ENCODE assay signal across 8 cellular contexts in the genomic region with DNA sequence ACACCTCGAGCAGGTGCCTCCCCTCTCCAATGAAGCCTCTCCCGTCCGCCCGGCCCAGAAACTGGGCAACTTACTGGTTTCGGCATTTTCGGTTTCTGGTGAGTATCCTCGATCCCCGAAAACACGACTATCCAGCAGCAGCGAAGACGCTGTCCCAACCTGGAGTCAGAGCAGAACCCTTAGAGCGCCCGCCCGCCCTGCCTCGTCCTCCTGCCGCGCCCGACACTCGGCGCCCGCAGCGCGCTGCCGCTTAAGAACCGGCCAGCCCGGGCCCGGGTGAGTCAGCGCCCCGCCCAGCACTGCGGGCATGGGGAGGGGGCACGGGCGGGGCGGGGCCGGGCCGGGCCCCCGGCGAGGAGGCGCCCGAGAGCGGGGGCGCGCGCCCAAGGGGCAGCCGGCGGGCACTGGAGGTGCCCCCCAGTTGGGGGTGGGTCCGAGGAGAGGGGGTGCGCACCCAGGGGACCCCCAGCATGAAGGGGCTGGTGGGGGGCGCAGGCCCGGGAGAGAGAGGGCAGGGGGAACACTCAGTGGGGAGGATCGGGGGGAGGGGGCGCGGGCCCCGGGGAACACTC. TPM values are rescaled to one million over a fixed set of nuclear protein-coding genes. Genes with fewer than 3 reads are reported as not detected.
DNase-seq lines count a peak whose midpoint lies in the region; ATAC-seq lines count a peak whose summit lies in the region.

No MANE protein-coding gene starts in this region.

- peak; percentile 25 for ATAC-seq in HG02973 (IDR thresholded peaks at IDR 0.05; ENCODE audit: unreplicated experiment)

- POLR2A ChIA-PET in activated CD4-positive, alpha-beta memory T cell treated with anti-CD3 and anti-CD28 coated beads, Interleukin-2, amount 10 ng/mL, durations not matched to agents 7 days and 5 days (lab: Charles Lee): interaction anchor here (0.8 to 5.7 kb wide), 10 partner anchors 10 to 227 kb away, joined by 3 to 64 read pairs (median 8); a partner anchor contains a TSS

- DNase-seq in NK-92 treated with Interleukin-12 subunit alpha and Interleukin-12 subunit beta, amount 100 ng/mL, for 24 hours (lab: John Stamatoyannopoulos, UW): peak; percentile 57
- DNase-seq in NK-92 (lab: John Stamatoyannopoulos, UW; ENCODE audit: unreplicated experiment): no peak
- DNase-seq in NCI-H510A treated with DMSO at 0.1 percent for 48 hours (lab: John Stamatoyannopoulos, UW): peak; percentile 10
- DNase-seq in activated CD4-positive, alpha-beta memory T cell treated with anti-CD3 and anti-CD28 coated beads, Interleukin-2, amount 10 ng/mL, durations not matched to agents 7 days and 5 days: peak; percentile 84
- peak; percentile 83 for DNase-seq in ecto neural progenitor cell (ENCODE audit: low spot score)
- DNase-seq in lung microvascular endothelial cell (ENCODE audit: low read depth in 2 of 2): peak; percentile 81 to 85
- peak; percentile 70 for DNase-seq in stimulated activated CD8-positive, alpha-beta memory T cell treated with anti-CD3 and anti-CD28 coated beads, Interleukin-12 subunit alpha, Interleukin-12 subunit beta, amount 100 ng/mL, for 4 hours (ENCODE audit: low read depth)

- peak overlapping the region; percentile 99 for H3K4me3 Mint-ChIP-seq in activated CD4-positive, alpha-beta memory T cell treated with anti-CD3 and anti-CD28 coated beads, Interleukin-2, amount 10 ng/mL, durations not matched to agents 7 days and 5 days

- H3K9me3 Mint-ChIP-seq in activated CD4-positive, alpha-beta memory T cell treated with anti-CD3 and anti-CD28 coated beads, Interleukin-2, amount 10 ng/mL, durations not matched to agents 7 days and 5 days: no peaks in the 10 kb centered on the region

- no peaks in the 10 kb centered on the region for H3K27me3 Mint-ChIP-seq in activated CD4-positive, alpha-beta memory T cell treated with anti-CD3 and anti-CD28 coated beads, Interleukin-2, amount 10 ng/mL, durations not matched to agents 7 days and 5 days

- CTCF ChIA-PET in activated CD4-positive, alpha-beta memory T cell treated with anti-CD3 and anti-CD28 coated beads, Interleukin-2, amount 10 ng/mL, durations not matched to agents 7 days and 5 days (lab: Charles Lee): interaction anchor here (0.8 to 1.3 kb wide), 2 partner anchors 25 to 52 kb away, joined by 3 to 7 read pairs; no protein-coding TSS in a partner anchor

- peaks cover 41% of the 10 kb centered on the region for H3K4me1 Mint-ChIP-seq in activated CD4-positive, alpha-beta memory T cell treated with anti-CD3 and anti-CD28 coated beads, Interleukin-2, amount 10 ng/mL, durations not matched to agents 7 days and 5 days

- H3K36me3 Mint-ChIP-seq in activated CD4-positive, alpha-beta memory T cell treated with anti-CD3 and anti-CD28 coated beads, Interleukin-2, amount 10 ng/mL, durations not matched to agents 7 days and 5 days (ENCODE audit: low read depth): peaks cover 48% of the 10 kb centered on the region

- H3K27ac Mint-ChIP-seq in activated CD4-positive, alpha-beta memory T cell treated with anti-CD3 and anti-CD28 coated beads, Interleukin-2, amount 10 ng/mL, durations not matched to agents 7 days and 5 days: peak overlapping the region; percentile 98

RNA-seq across cellular contexts. Expression of a gene that starts 1.1 kb away (rescaled TPM):
- 100 to 1,000 TPM; 225 to 228 TPM for total RNA-seq in activated CD4-positive, alpha-beta memory T cell treated with anti-CD3 and anti-CD28 coated beads, Interleukin-2, amount 10 ng/mL, durations not matched to agents 7 days and 5 days
- 50.3 and 50.8 TPM in 2 replicates for total RNA-seq in lung microvascular endothelial cell
